Comparison of ENCODE assay signal across 10 cellular contexts in genomic region chr1:89952021-89952995, GRCh38. TPM values are rescaled to one million over a fixed set of nuclear protein-coding genes. Genes with fewer than 3 reads are reported as not detected.
A peak's percentile ranks its signal among the peaks of the same experiment; 100 is the strongest.
DNase-seq lines count a peak whose midpoint lies in the region; ATAC-seq, FAIRE-seq and TF ChIP-seq lines count a peak whose summit lies in the region.
"Had no signal": no experiment of that assay in that cellular context is flagged by ENCODE, and none has a peak within 500 bp of the region (broad histone marks: within the 10 kb centered on the region; RNA-seq: fewer than 3 reads in every experiment).

No MANE protein-coding gene starts in this region.

- intact Hi-C loops in GM12878 (cut with micrococcal nuclease; ENCODE audit: unreplicated experiment), result loop anchor here (5.0 kb wide), 1 partner anchor 110 kb away; no protein-coding TSS in a partner anchor

- DNase-seq in GM04503 (ENCODE audit: low read depth), result peak; percentile 90
- no peak for DNase-seq in GM12878 (ENCODE audit: low read depth, low spot score)
- DNase-seq in osteoblast (ENCODE audit: insufficient read length, low spot score, missing footprints), result no peak
- DNase-seq in effector memory CD4-positive, alpha-beta T cell, result no peak
- no peak for DNase-seq in GOT3 (lab: John Stamatoyannopoulos, UW)
- no peak for DNase-seq in ureter (ENCODE audit: low spot score)
- DNase-seq in T1000 (lab: John Stamatoyannopoulos, UW), result no peak
- DNase-seq: NCI-H187 treated with DMSO at 0.1 percent for 48 hours had no signal

- no peak overlapping the region for H3K27ac ChIP-seq in GM12878 (ENCODE audit: control insufficient read depth, insufficient read depth)
- peak overlapping the region; percentile 97 for H3K27ac ChIP-seq in osteoblast (ENCODE audit: low read depth, low read length)
- no peak overlapping the region for H3K27ac ChIP-seq in effector memory CD4-positive, alpha-beta T cell (ENCODE audit: insufficient read depth, low read length, poor library complexity, severe bottlenecking)
- H3K27ac ChIP-seq: neutrophil had no signal

- H3K4me3 ChIP-seq in GM12878 (no peak overlapping the region), osteoblast (ENCODE audit: insufficient read depth, low read length) (no peak overlapping the region)
- H3K4me3 ChIP-seq in effector memory CD4-positive, alpha-beta T cell (ENCODE audit: insufficient read depth, low read depth, low read length, poor library complexity, severe bottlenecking), result no peak overlapping the region

- SMC1A ChIA-PET in GM12878 (lab: Charles Lee; ENCODE audit: uncharacterized antibody, unreplicated experiment), result interaction anchor here (0.6 to 2.1 kb wide), 4 partner anchors 15 to 158 kb away, joined by 3 to 6 read pairs (median 4); no protein-coding TSS in a partner anchor

- BruUV-seq in GM12878 (replicated peaks; lab: Mats Ljungman, UMichigan), result no TSS peak

- FAIRE-seq in GM12878 (lab: Jason Lieb, UNC), result no peak

- H3K36me3 ChIP-seq in GM12878 (ENCODE audit: control insufficient read depth in 2 of 2, insufficient read depth in 2 of 2, low read length in 1 of 2) (no peaks in the 10 kb centered on the region), osteoblast (ENCODE audit: insufficient read depth, low read length) (no peaks in the 10 kb centered on the region)
- H3K36me3 ChIP-seq in effector memory CD4-positive, alpha-beta T cell (ENCODE audit: control insufficient read depth, insufficient read depth, low read length), result no peaks in the 10 kb centered on the region
- H3K36me3 ChIP-seq: neutrophil had no signal

- POLR2A ChIA-PET in GM12878 (lab: Charles Lee), result interaction anchor here (0.7 to 1.1 kb wide), 2 partner anchors 10 to 16 kb away, joined by 4 to 5 read pairs; no protein-coding TSS in a partner anchor

- CTCF ChIA-PET in GM12878 (lab: Yijun Ruan, JAX), result interaction anchor here (0.6 to 2.2 kb wide), 10 partner anchors 10 to 468 kb away, joined by 3 to 5 read pairs (median 3); no protein-coding TSS in a partner anchor

- no peak overlapping the region for H3K4me2 ChIP-seq in GM12878 (ENCODE audit: control insufficient read depth, insufficient read depth)
- peak overlapping the region; percentile 45 for H3K4me2 ChIP-seq in osteoblast (ENCODE audit: insufficient read depth, low read length)

- H3K79me2 ChIP-seq in GM12878 (ENCODE audit: control insufficient read depth, insufficient read depth, low read length) (no peaks in the 10 kb centered on the region), osteoblast (ENCODE audit: insufficient read depth, low read length) (no peaks in the 10 kb centered on the region)

- RAD21 ChIA-PET in GM12878 (lab: Charles Lee; ENCODE audit: unreplicated experiment), result interaction anchor here (1.1 to 1.3 kb wide), 3 partner anchors 148 to 172 kb away, joined by 3 to 4 read pairs (median 4); no protein-coding TSS in a partner anchor

- in situ Hi-C loops in GM12878 (cut with MboI), result no loop called here

- TF ChIP-seq POLR2A in GM12878 (IDR thresholded peaks at IDR 0.05; ENCODE audit: low read depth, low read length), result no peak

- peak; percentile 7 for ATAC-seq in HG03432 (IDR thresholded peaks at IDR 0.05; ENCODE audit: unreplicated experiment)
- ATAC-seq in GM12878, result peak; percentile 21

- H2AFZ ChIP-seq in GM12878 (ENCODE audit: control insufficient read depth, low read depth, low read length) (no peak overlapping the region), osteoblast (ENCODE audit: low read length) (peak overlapping the region; percentile 24)

- H4K20me1 ChIP-seq in GM12878 (ENCODE audit: control insufficient read depth, insufficient read depth) (no peaks in the 10 kb centered on the region), osteoblast (ENCODE audit: insufficient read depth, low read length) (no peaks in the 10 kb centered on the region)

- H3K9me3 ChIP-seq in GM12878 (replicated peaks; ENCODE audit: control insufficient read depth, insufficient read depth, low read length) (no peaks in the 10 kb centered on the region), osteoblast (ENCODE audit: low read depth, low read length) (no peaks in the 10 kb centered on the region)
- no peaks in the 10 kb centered on the region for H3K9me3 ChIP-seq in effector memory CD4-positive, alpha-beta T cell (ENCODE audit: control insufficient read depth, low read length)
- H3K9me3 ChIP-seq: neutrophil had no signal

- 98% methylated on average over 6 of the region's 6 CpGs for WGBS in GM12878 (ENCODE audit: insufficient coverage, insufficient replicate concordance, low lambda C conversion rate, missing lambda C conversion rate)

- H3K9ac ChIP-seq in GM12878 (ENCODE audit: control insufficient read depth, insufficient read depth, low read length), result no peak overlapping the region

- peaks cover 20% of the 10 kb centered on the region for H3K4me1 ChIP-seq in GM12878 (ENCODE audit: control insufficient read depth, insufficient read depth, low read length)
- H3K4me1 ChIP-seq in osteoblast (ENCODE audit: insufficient read depth, low read length), result peaks cover 29% of the 10 kb centered on the region
- H3K4me1 ChIP-seq in effector memory CD4-positive, alpha-beta T cell (ENCODE audit: control insufficient read depth, insufficient read depth, low read length, poor library complexity, severe bottlenecking), result no peaks in the 10 kb centered on the region

- TF ChIP-seq CTCF in GM12878 (IDR thresholded peaks at IDR 0.05 in 2 of 3, conservative IDR thresholded peaks at IDR 0.05 in 1 of 3; ENCODE audit: control insufficient read depth in 2 of 3, extremely low read depth in 1 of 3, insufficient read depth in 1 of 3, low read depth in 3 of 3, low read length in 3 of 3) (no peak), osteoblast (IDR thresholded peaks at IDR 0.05; ENCODE audit: extremely low read depth, low read depth, low read length) (no peak)

- no peak for TF ChIP-seq EP300 in GM12878 (IDR thresholded peaks at IDR 0.05; ENCODE audit: borderline replicate concordance in 1 of 2, control insufficient read depth in 1 of 2, low read depth in 2 of 2, low read length in 2 of 2)

- no peak for TF ChIP-seq RAD21 in GM12878 (IDR thresholded peaks at IDR 0.05; ENCODE audit: insufficient read depth, low read depth, low read length)

- H3K27me3 ChIP-seq in GM12878 (replicated peaks in 1 of 2; ENCODE audit: control insufficient read depth in 2 of 2, insufficient read depth in 2 of 2, low read length in 1 of 2) (no peaks in the 10 kb centered on the region), osteoblast (ENCODE audit: insufficient read depth, low read length) (no peaks in the 10 kb centered on the region)
- H3K27me3 ChIP-seq in effector memory CD4-positive, alpha-beta T cell (replicated peaks; ENCODE audit: control insufficient read depth, insufficient read depth, low read length, poor library complexity, severe bottlenecking), result no peaks in the 10 kb centered on the region
- H3K27me3 ChIP-seq: neutrophil had no signal

TF ChIP-seq in GM12878, 131 proteins besides CTCF, POLR2A, EP300 and RAD21:
- TF ChIP-seq CHD4 (IDR thresholded peaks at IDR 0.05) (no peak), SMC3 (IDR thresholded peaks at IDR 0.05; ENCODE audit: borderline replicate concordance, low read length) (no peak), CBFB (IDR thresholded peaks at IDR 0.05; ENCODE audit: low read depth) (no peak), SMARCA5 (IDR thresholded peaks at IDR 0.05) (no peak), HDGF (IDR thresholded peaks at IDR 0.05) (no peak), CREB1 (IDR thresholded peaks at IDR 0.05; ENCODE audit: low read depth) (no peak), SP1 (IDR thresholded peaks at IDR 0.05; ENCODE audit: low read depth, low read length) (no peak)

RNA-seq across cellular contexts. Expression of gene ZNF326, which starts 42.6 kb away (rescaled TPM):
- total RNA-seq in GM12878 (2013; cell fraction: nucleolus; rRNA removed), result 69.2 and 73.8 TPM in 2 replicates
- 7.2 and 7.4 TPM in 2 replicates for total RNA-seq in GM12878 (2014; rRNA removed)
- 14.4 and 16.8 TPM in 2 replicates for total RNA-seq in GM12878 (2014; rRNA removed; fragmentation: Illumina TruSeq; extraction: Trizol)
- total RNA-seq in GM12878 (2021), result 20.4 and 21.7 TPM in 2 replicates
- polyA plus RNA-seq in GM12878 (2011; ENCODE audit: low read depth), result 6.3 TPM
- polyA plus RNA-seq in GM12878 (2011; rRNA removed), result 23.8 and 33.0 TPM in 2 replicates
- polyA plus RNA-seq in GM12878 (2011; cell fraction: cytosol; rRNA removed), result 9.9 and 10.0 TPM in 2 replicates
- polyA plus RNA-seq in GM12878 (2011; cell fraction: nucleus; rRNA removed), result 21.4 and 26.5 TPM in 2 replicates
- polyA plus RNA-seq in GM12878 (2012), result 11.6 and 13.3 TPM in 2 replicates
- 26.4 and 35.1 TPM in 2 replicates for polyA plus RNA-seq in GM12878 (2014; fragmentation: Illumina TruSeq; extraction: Trizol)
- polyA plus RNA-seq in GM12878 (2014; fragmentation: Nextera tagmentation; extraction: Ambion mirVana), result 10 to 100 TPM in 1 of 2 experiments, 1 to 10 TPM in 1; 7.1 to 11.1 TPM
- 18.1 and 22.2 TPM in 2 replicates for polyA plus RNA-seq in GM12878 (2014; rRNA removed)
- 10 to 100 TPM; 26.0 to 29.4 TPM for polyA plus RNA-seq in GM12878 (2016; fragmentation: Nextera tagmentation; extraction: Ambion mirVana)
- polyA minus RNA-seq in GM12878 (2011; rRNA and poly(A)+ RNA removed), result 13.4 and 15.9 TPM in 2 replicates
- 5.5 and 8.6 TPM in 2 replicates for polyA minus RNA-seq in GM12878 (2011; cell fraction: cytosol; rRNA and poly(A)+ RNA removed)
- polyA minus RNA-seq in GM12878 (2011; cell fraction: nucleus; rRNA and poly(A)+ RNA removed), result 31.4 and 42.0 TPM in 2 replicates
- total RNA-seq in osteoblast, result 10.9 and 15.3 TPM in 2 replicates
- 32.7 TPM for total RNA-seq in ureter
